8 cellular contexts compared by ENCODE assay signal in genomic region chr18:23136326-23137092, GRCh38. TPM values are rescaled to one million over a fixed set of nuclear protein-coding genes. Genes with fewer than 3 reads are reported as not detected.
DNase-seq lines count a peak whose midpoint lies in the region; ATAC-seq and TF ChIP-seq lines count a peak whose summit lies in the region.

No MANE protein-coding gene starts in this region.

- H3K4me3 ChIP-seq in IMR-90 (ENCODE audit: insufficient read depth, low read depth, low read length) (peak overlapping the region; percentile 79), right cardiac atrium (ENCODE audit: low read length) (peak overlapping the region; percentile 93), psoas muscle (peak overlapping the region; percentile 72)

- CTCF ChIA-PET in activated naive CD4-positive, alpha-beta T cell treated with anti-CD3 and anti-CD28 coated beads, Interleukin-2, amount 10 ng/mL, durations not matched to agents 7 days and 5 days (lab: Charles Lee) = interaction anchor here (0.6 to 7.7 kb wide), 4 partner anchors 221 to 274 kb away, joined by 3 to 87 read pairs (median 4); no protein-coding TSS in a partner anchor
- CTCF ChIA-PET in IMR-90 (lab: Yijun Ruan, JAX) = interaction anchor here (0.6 kb wide), 1 partner anchor 155 kb away, joined by 3 read pairs; no protein-coding TSS in a partner anchor

- no peaks in the 10 kb centered on the region for H3K36me3 Mint-ChIP-seq in activated naive CD4-positive, alpha-beta T cell treated with anti-CD3 and anti-CD28 coated beads, Interleukin-2, amount 10 ng/mL, durations not matched to agents 7 days and 5 days
- H3K36me3 Mint-ChIP-seq in activated naive CD8-positive, alpha-beta T cell = no peaks in the 10 kb centered on the region

- H3K9me3 ChIP-seq in IMR-90 (ENCODE audit: control insufficient read depth, insufficient read depth, low read length) = no peaks in the 10 kb centered on the region
- H3K9me3 ChIP-seq in right cardiac atrium (ENCODE audit: control insufficient read depth, low read length) = no peaks in the 10 kb centered on the region
- H3K9me3 ChIP-seq in psoas muscle = no peaks in the 10 kb centered on the region

- peaks cover 33% of the 10 kb centered on the region for H3K4me1 Mint-ChIP-seq in activated naive CD4-positive, alpha-beta T cell treated with anti-CD3 and anti-CD28 coated beads, Interleukin-2, amount 10 ng/mL, durations not matched to agents 7 days and 5 days
- H3K4me1 Mint-ChIP-seq in activated naive CD8-positive, alpha-beta T cell (ENCODE audit: low read depth) = peaks cover 14% of the 10 kb centered on the region

- H3K56ac ChIP-seq in IMR-90 (ENCODE audit: extremely low read depth, insufficient read depth, low read length) = no peak overlapping the region

- peak overlapping the region; percentile 91 for H2AFZ ChIP-seq in IMR-90 (replicated peaks; ENCODE audit: low read length, poor library complexity)

- peak overlapping the region; percentile 51 for H2BK120ac ChIP-seq in IMR-90 (ENCODE audit: low read depth, low read length)

- H2AK9ac ChIP-seq in IMR-90 (replicated peaks; ENCODE audit: low read depth, low read length, poor library complexity) = peak overlapping the region; percentile 12

- H3K27ac ChIP-seq in IMR-90 (ENCODE audit: insufficient read depth, low read length) = peak overlapping the region; percentile 59
- H3K27ac ChIP-seq in right cardiac atrium (ENCODE audit: low read length) = peak overlapping the region; percentile 42
- H3K27ac ChIP-seq in psoas muscle = no peak overlapping the region

- peak overlapping the region; percentile 48 for H3K23ac ChIP-seq in IMR-90 (ENCODE audit: low read depth, low read length)

- DNase-seq in activated naive CD4-positive, alpha-beta T cell treated with anti-CD3 and anti-CD28 coated beads, Interleukin-2, amount 10 ng/mL, durations not matched to agents 7 days and 5 days = peak; percentile 32
- DNase-seq in activated naive CD4-positive, alpha-beta T cell (lab: John Stamatoyannopoulos, UW) = no peak
- no peak for DNase-seq in IMR-90
- DNase-seq in right cardiac atrium = peak; percentile 50 to 84 (median 82)
- peak; percentile 39 to 66 for DNase-seq in psoas muscle
- DNase-seq in NCI-H226 = no peak
- no peak for DNase-seq in iPS-NIHi7 (ENCODE audit: extremely low spot score)

- H3K27me3 Mint-ChIP-seq in activated naive CD4-positive, alpha-beta T cell treated with anti-CD3 and anti-CD28 coated beads, Interleukin-2, amount 10 ng/mL, durations not matched to agents 7 days and 5 days = peaks cover 59% of the 10 kb centered on the region
- H3K27me3 Mint-ChIP-seq in activated naive CD8-positive, alpha-beta T cell = peaks cover 29% of the 10 kb centered on the region

- no peak overlapping the region for H2BK20ac ChIP-seq in IMR-90 (ENCODE audit: low read depth, low read length)

- peaks cover 5% of the 10 kb centered on the region for H3K36me3 ChIP-seq in IMR-90 (ENCODE audit: control insufficient read depth, insufficient read depth, low read length)
- H3K36me3 ChIP-seq in psoas muscle (ENCODE audit: insufficient read depth in 1 of 2, low read depth in 1 of 2) = no peaks in the 10 kb centered on the region

- peaks cover 22 to 55% of the 10 kb centered on the region in 2 experiments for H3K79me1 ChIP-seq in IMR-90 (ENCODE audit: low read depth in 1 of 2, low read length in 2 of 2)

- H3K18ac ChIP-seq in IMR-90 (ENCODE audit: low read depth, low read length) = peak overlapping the region; percentile 22

- peak overlapping the region; percentile 7 for H4K91ac ChIP-seq in IMR-90 (ENCODE audit: insufficient read depth, low read depth, low read length)

- peak overlapping the region; percentile 78 for H3K4ac ChIP-seq in IMR-90 (ENCODE audit: low read depth, low read length)

- H3K4me3 Mint-ChIP-seq in activated naive CD4-positive, alpha-beta T cell treated with anti-CD3 and anti-CD28 coated beads, Interleukin-2, amount 10 ng/mL, durations not matched to agents 7 days and 5 days = peak overlapping the region; percentile 62
- peak overlapping the region; percentile 72 for H3K4me3 Mint-ChIP-seq in activated naive CD8-positive, alpha-beta T cell

- intact Hi-C loops in IMR-90 (cut with micrococcal nuclease) (loop anchor here (5.0 kb wide), 2 partner anchors 71 to 91 kb away; no protein-coding TSS in a partner anchor), right cardiac atrium (cut with DNase I) (loop anchor here in 2 of 4 donors (5.0 to 10.0 kb wide), 3 partner anchors 88 to 226 kb away; no protein-coding TSS in a partner anchor), psoas muscle (cut with DNase I) (no loop called here)

- no peak for TF ChIP-seq RAD21 in IMR-90 (IDR thresholded peaks at IDR 0.05; ENCODE audit: low read length)

- peak overlapping the region; percentile 48; the same call in 1 of the 2 replicates for H2AK5ac ChIP-seq in IMR-90 (ENCODE audit: low read depth, low read length)

- peaks cover 20% of the 10 kb centered on the region for H3K4me1 ChIP-seq in IMR-90 (ENCODE audit: control insufficient read depth, insufficient read depth, low read length)
- H3K4me1 ChIP-seq in right cardiac atrium (ENCODE audit: control insufficient read depth, insufficient read depth, low read length) = peaks cover 3% of the 10 kb centered on the region
- H3K4me1 ChIP-seq in psoas muscle = peaks cover 10% of the 10 kb centered on the region

- peak overlapping the region; percentile 83 for H3K9ac ChIP-seq in IMR-90 (ENCODE audit: low read depth, low read length)

- peak overlapping the region; percentile 14; the same call in 1 of the 3 replicates for H2BK15ac ChIP-seq in IMR-90 (ENCODE audit: low read depth, low read length)

- H3K4me2 ChIP-seq in IMR-90 (ENCODE audit: low read depth, low read length) = peak overlapping the region; percentile 86

- no peak for TF ChIP-seq POLR2A in IMR-90 (IDR thresholded peaks at IDR 0.05; ENCODE audit: low read depth, low read length)

- H3K27ac Mint-ChIP-seq in activated naive CD4-positive, alpha-beta T cell treated with anti-CD3 and anti-CD28 coated beads, Interleukin-2, amount 10 ng/mL, durations not matched to agents 7 days and 5 days = no peak overlapping the region
- no peak overlapping the region for H3K27ac Mint-ChIP-seq in activated naive CD8-positive, alpha-beta T cell

- peak overlapping the region; percentile 31 to 65; a peak in 2 of 4 replicates for H4K8ac ChIP-seq in IMR-90 (ENCODE audit: low read depth in 2 of 2, low read length in 2 of 2)

- no TSS peak for BruUV-seq in IMR-90 (replicated peaks; lab: Mats Ljungman, UMichigan)

- TF ChIP-seq CTCF in IMR-90 (conservative IDR thresholded peaks at IDR 0.05; ENCODE audit: low read depth, low read length) (no peak), psoas muscle (IDR thresholded peaks at IDR 0.05) (no peak)

- ATAC-seq in IMR-90 (ENCODE audit: low read depth) (peak; percentile 47), right cardiac atrium (peak; percentile 63 to 67), psoas muscle (peak in 2 of 4 donors; percentile 38 to 47)

- in situ Hi-C loops in IMR-90 (cut with MboI; ENCODE audit: low sequenced_read_pairs) = loop anchor here (10.0 kb wide), 1 partner anchor 238 kb away; no protein-coding TSS in a partner anchor

- H3K27me3 ChIP-seq in IMR-90 (ENCODE audit: control insufficient read depth, insufficient read depth, low read length) (no peaks in the 10 kb centered on the region), right cardiac atrium (ENCODE audit: control insufficient read depth, insufficient read depth) (no peaks in the 10 kb centered on the region), psoas muscle (ENCODE audit: insufficient read depth in 3 of 3, low read length in 2 of 3) (peaks cover 0 to 36% (median 20%) of the 10 kb centered on the region in 3 donors)

- 4% methylated on average over 33 of the region's 72 CpGs; no CpG with 5 or more reads in 1 of the 2 experiments for WGBS in IMR-90 (ENCODE audit: extremely low coverage in 2 of 2, insufficient read length in 1 of 2), 2 experiments
- WGBS in right cardiac atrium = 15% methylated on average over 72 of the region's 72 CpGs
- 9 to 29% (median 10%) methylated on average over 53 to 72 of the region's 72 CpGs for WGBS in psoas muscle, 3 donors

- dilution Hi-C loops in IMR-90 (cut with HindIII; ENCODE audit: low sequenced_read_pairs, unreplicated experiment) = no loop called here

- H3K9me1 ChIP-seq in IMR-90 (ENCODE audit: insufficient read depth, low read length) = peaks cover 18% of the 10 kb centered on the region

- H3K9me3 Mint-ChIP-seq in activated naive CD4-positive, alpha-beta T cell treated with anti-CD3 and anti-CD28 coated beads, Interleukin-2, amount 10 ng/mL, durations not matched to agents 7 days and 5 days = no peaks in the 10 kb centered on the region
- no peaks in the 10 kb centered on the region for H3K9me3 Mint-ChIP-seq in activated naive CD8-positive, alpha-beta T cell (ENCODE audit: low read depth)

- peak overlapping the region; percentile 88 for H3K14ac ChIP-seq in IMR-90 (replicated peaks; ENCODE audit: low read depth, low read length)

- POLR2A ChIA-PET in IMR-90 (lab: Charles Lee; ENCODE audit: unreplicated experiment) = no interaction called here

- peaks cover 41% of the 10 kb centered on the region for H4K20me1 ChIP-seq in IMR-90 (ENCODE audit: insufficient read depth, low read length)

- peak overlapping the region; percentile 20 for H2BK5ac ChIP-seq in IMR-90 (ENCODE audit: low read depth, low read length, poor library complexity, severe bottlenecking)

- H4K5ac ChIP-seq in IMR-90 (ENCODE audit: low read depth, low read length) = peak overlapping the region; percentile 14

TF ChIP-seq in IMR-90, 13 proteins besides CTCF, POLR2A, EP300 and RAD21:
- peak; percentile 63; the same call in 1 of the 2 replicates for TF ChIP-seq MXI1 (IDR thresholded peaks at IDR 0.05; ENCODE audit: borderline replicate concordance, low read depth, low read length)
- no peak for TF ChIP-seq MAFK (IDR thresholded peaks at IDR 0.05; ENCODE audit: low read depth, low read length)

RNA-seq across cellular contexts. Expression of gene CABLES1, which starts 1.2 kb away (rescaled TPM):
- total RNA-seq in IMR-90 (2012; rRNA removed) (4.7 and 5.7 TPM in 2 replicates), right cardiac atrium (1 to 10 TPM; 3.5 to 5.6 (median 4.5) TPM), psoas muscle (1 to 10 TPM in 2 of 4 donors, under 1 TPM in 2; 0.42 to 1.5 (median 1.1) TPM)
- polyA plus RNA-seq in IMR-90 (2012; rRNA removed) (4.4 and 4.7 TPM in 2 replicates), right cardiac atrium (3.2 TPM), psoas muscle (1 to 10 TPM in 1 of 3 donors, under 1 TPM in 2; 0.45 to 1.1 (median 0.46) TPM)
- polyA plus RNA-seq in IMR-90 (2012; cell fraction: cytosol; rRNA removed) = 2.2 and 5.2 TPM in 2 replicates
- polyA plus RNA-seq in IMR-90 (2012; cell fraction: nucleus; rRNA removed; ENCODE audit: low replicate concordance) = 3.2 and 7.3 TPM in 2 replicates

Comparison
In these comparisons a context has a peak if more than half of its experiments do, and no peak if none do; other contexts are left out.
1. DNase-seq: peak in activated naive CD4-positive, alpha-beta T cell treated with anti-CD3 and anti-CD28 coated beads, Interleukin-2, amount 10 ng/mL, durations not matched to agents 7 days and 5 days (single experiment), right cardiac atrium (3 of 3) and psoas muscle (2 of 2); none in activated naive CD4-positive, alpha-beta T cell (0 of 4), IMR-90 (single experiment), NCI-H226 (single experiment) and iPS-NIHi7 (single experiment).
2. Peak in every context shown above with its lines, with median percentiles within 50 percentile points of each other: H3K4me3 ChIP-seq.